ENCODE assay signal across 8 cellular contexts in genomic region chr13:30114586-30115256, GRCh38.
DNase-seq lines count a peak whose midpoint lies in the region; ATAC-seq and TF ChIP-seq lines count a peak whose summit lies in the region.

No MANE protein-coding gene starts in this region.

- H3K9ac ChIP-seq in OCI-LY1 (ENCODE audit: low read length) = peak overlapping the region; percentile 61

- H3K36me3 ChIP-seq in OCI-LY1 (ENCODE audit: insufficient read depth, low read length) (no peaks in the 10 kb centered on the region), muscle layer of duodenum (ENCODE audit: control insufficient read depth in 1 of 2, insufficient read depth in 2 of 2, low read length in 2 of 2) (no peaks in the 10 kb centered on the region)

- peak overlapping the region; percentile 73 for H3K4me3 Mint-ChIP-seq in Calu3 (ENCODE audit: low read depth, unreplicated experiment)

- TF ChIP-seq CTCF in Calu3 (IDR thresholded peaks at IDR 0.05; ENCODE audit: unreplicated experiment) (peak; percentile 84), OCI-LY1 (IDR thresholded peaks at IDR 0.05; ENCODE audit: low read length) (peak; percentile 95)

- no peaks in the 10 kb centered on the region for H3K79me2 ChIP-seq in OCI-LY1 (ENCODE audit: insufficient read depth, low read length)

- H3F3A ChIP-seq in OCI-LY1 (ENCODE audit: insufficient read depth, low read length) = no peaks in the 10 kb centered on the region

- peaks cover 8% of the 10 kb centered on the region; the same call in 1 of the 2 replicates for H3K27me3 ChIP-seq in OCI-LY1 (ENCODE audit: insufficient read depth, low read length)
- peaks cover 7% of the 10 kb centered on the region for H3K27me3 ChIP-seq in muscle layer of duodenum (ENCODE audit: low read depth, low read length)

- H3K4me1 Mint-ChIP-seq in Calu3 (ENCODE audit: low read depth, unreplicated experiment) = peaks cover 27% of the 10 kb centered on the region

- ATAC-seq in GM21360 (IDR thresholded peaks at IDR 0.05; ENCODE audit: unreplicated experiment) = peak; percentile 79
- peak; percentile 92 for ATAC-seq in esophagus mucosa

- peaks cover 5% of the 10 kb centered on the region for H3K36me3 Mint-ChIP-seq in Calu3 (ENCODE audit: insufficient read depth, unreplicated experiment)

- H3K9me3 ChIP-seq in OCI-LY1 (ENCODE audit: low read length) (no peaks in the 10 kb centered on the region), muscle layer of duodenum (ENCODE audit: control insufficient read depth in 1 of 2, low read length in 2 of 2) (no peaks in the 10 kb centered on the region)

- no TSS peak for BruUV-seq in Calu3 (replicated peaks; lab: Mats Ljungman, UMichigan)

- peak overlapping the region; percentile 72 for H3K4me2 ChIP-seq in OCI-LY1 (ENCODE audit: low read length)

- H3K27ac ChIP-seq in OCI-LY1 (ENCODE audit: low read depth, low read length, poor library complexity, severe bottlenecking) (no peak overlapping the region), muscle layer of duodenum (ENCODE audit: low read length) (peak overlapping the region; percentile 70)

- intact Hi-C loops in Calu3 (cut with micrococcal nuclease; ENCODE audit: unreplicated experiment) = loop anchor here (2.0 to 5.0 kb wide), 2 partner anchors 190 to 607 kb away; no protein-coding TSS in a partner anchor

- peak; percentile 92 for DNase-seq in Calu3
- peak; percentile 80 for DNase-seq in HT1080 (ENCODE audit: low read depth)
- peak; percentile 90 for DNase-seq in activated T-cell treated with anti-CD3 and anti-CD28 coated beads for 48 hours (ENCODE audit: low read depth)
- DNase-seq in stimulated activated CD8-positive, alpha-beta memory T cell treated with anti-CD3 and anti-CD28 coated beads, Interleukin-7, amount 100 ng/mL, for 4 hours (ENCODE audit: low read depth in 2 of 2) = peak; percentile 85 to 87

- peak overlapping the region; percentile 24; the same call in 1 of the 2 replicates for H2AFZ ChIP-seq in OCI-LY1 (ENCODE audit: low read length)

- H3K4me3 ChIP-seq in OCI-LY1 (ENCODE audit: low read depth, low read length, poor library complexity, severe bottlenecking) (peak overlapping the region; percentile 61), muscle layer of duodenum (ENCODE audit: low read depth in 1 of 2, low read length in 2 of 2) (peak overlapping the region; percentile 63)

- H4K20me1 ChIP-seq in OCI-LY1 (ENCODE audit: insufficient read depth, low read length) = no peaks in the 10 kb centered on the region

- H3K9me3 Mint-ChIP-seq in Calu3 (ENCODE audit: low read depth, unreplicated experiment) = no peaks in the 10 kb centered on the region

- CTCF ChIA-PET in Calu3 (lab: Charles Lee) = interaction anchor here (0.6 to 4.8 kb wide), 6 partner anchors 189 to 575 kb away, joined by 3 to 67 read pairs (median 3); no protein-coding TSS in a partner anchor

- H3K9me2 ChIP-seq in OCI-LY1 (ENCODE audit: low read depth, low read length) = no peaks in the 10 kb centered on the region

- H3K27me3 Mint-ChIP-seq in Calu3 (ENCODE audit: unreplicated experiment) = no peaks in the 10 kb centered on the region

- H3K4me1 ChIP-seq in OCI-LY1 (ENCODE audit: insufficient read depth, low read length, severe bottlenecking) = peaks cover 22% of the 10 kb centered on the region
- peaks cover 6 to 26% of the 10 kb centered on the region in 2 donors for H3K4me1 ChIP-seq in muscle layer of duodenum (ENCODE audit: control insufficient read depth in 1 of 2, insufficient read depth in 2 of 2, low read length in 2 of 2)

- peak overlapping the region; percentile 66 for H3K27ac Mint-ChIP-seq in Calu3 (ENCODE audit: unreplicated experiment)
